1 cellular context compared by ENCODE assay signal in the genomic region with DNA sequence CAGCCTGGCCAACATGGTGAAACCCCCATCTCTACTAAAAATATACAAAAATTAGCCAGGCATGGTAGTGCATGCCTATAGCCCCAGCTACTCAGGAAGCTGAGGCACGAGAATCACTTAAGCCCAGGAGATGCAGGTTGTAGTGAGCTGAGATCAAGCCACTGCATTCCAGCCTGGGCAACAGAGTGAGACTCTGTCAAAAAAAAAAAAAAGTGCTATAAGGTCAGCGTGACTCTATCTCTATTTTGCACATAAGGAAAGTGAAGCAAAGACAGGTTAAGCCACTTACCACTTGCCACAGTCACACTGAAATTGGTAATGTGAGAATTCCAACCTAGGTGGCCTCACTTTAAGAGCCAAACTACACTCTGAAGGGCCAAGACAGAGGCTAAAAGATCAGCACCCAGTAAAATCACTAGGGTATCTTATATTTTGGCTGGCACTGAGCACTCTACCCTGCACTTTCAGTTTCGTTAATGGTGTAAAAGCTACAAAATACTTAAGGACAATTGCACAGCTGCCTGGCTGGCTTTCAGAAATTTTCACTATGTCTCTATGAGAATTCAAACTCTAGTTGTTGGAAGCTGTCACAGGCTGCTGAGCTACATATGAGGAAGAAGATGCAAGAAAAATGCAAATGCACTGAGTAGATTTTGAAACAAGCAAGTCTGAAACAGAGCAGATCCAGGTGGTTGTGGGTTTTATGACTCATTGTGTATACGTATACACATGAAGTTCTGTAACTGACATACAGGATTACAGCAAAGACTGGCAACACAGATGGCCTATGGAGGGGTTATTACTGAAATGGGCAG.
TF ChIP-seq lines count a peak whose summit lies in the region.

No MANE protein-coding gene starts in this region.

TF ChIP-seq in GM12878, 131 proteins besides CTCF, POLR2A, EP300 and RAD21 (continued from another document and continues in another):
- TF ChIP-seq RELB (IDR thresholded peaks at IDR 0.05; ENCODE audit: low read depth) (peak; percentile 58; the same call in 1 of the 2 replicates), TBL1XR1 (IDR thresholded peaks at IDR 0.05; ENCODE audit: low read depth, low read length) (peak; percentile 67; the same call in 1 of the 2 replicates), DPF2 (IDR thresholded peaks at IDR 0.05) (peak; percentile 53), JUNB (IDR thresholded peaks at IDR 0.05) (peak; percentile 92), CBFB (IDR thresholded peaks at IDR 0.05; ENCODE audit: low read depth) (peak; percentile 71; the same call in 1 of the 2 replicates), ZSCAN29 (IDR thresholded peaks at IDR 0.05) (0 out of 2 replicates have a peak, but pooled peaks have one; percentile 16), IKZF2 (IDR thresholded peaks at IDR 0.05) (peak; percentile 66 to 80; a peak in 3 of 4 replicates), TARDBP (IDR thresholded peaks at IDR 0.05; ENCODE audit: borderline replicate concordance) (no peak), SMARCA5 (IDR thresholded peaks at IDR 0.05) (no peak), ZNF217 (IDR thresholded peaks at IDR 0.05) (peak; percentile 97), ZBED1 (IDR thresholded peaks at IDR 0.05; ENCODE audit: borderline replicate concordance) (peak; percentile 67; the same call in 1 of the 2 replicates), POU2F2 (IDR thresholded peaks at IDR 0.05; ENCODE audit: borderline replicate concordance, low read depth, low read length) (peak; percentile 100), LARP7 (IDR thresholded peaks at IDR 0.05) (no peak), MEF2B (IDR thresholded peaks at IDR 0.05; ENCODE audit: partially characterized antibody, poor library complexity, severe bottlenecking) (peak; percentile 46), STAT3 (IDR thresholded peaks at IDR 0.05; ENCODE audit: low read depth, low read length) (0 out of 2 replicates have a peak, but pooled peaks have one; percentile 52), IRF4 (IDR thresholded peaks at IDR 0.05; ENCODE audit: low read depth, low read length) (peak; percentile 74), ATF7 (IDR thresholded peaks at IDR 0.05; ENCODE audit: low read depth) (peak; percentile 92), MTA2 (IDR thresholded peaks at IDR 0.05; ENCODE audit: low read depth) (peak; percentile 48; the same call in 1 of the 2 replicates), NFYA (IDR thresholded peaks at IDR 0.05; ENCODE audit: borderline replicate concordance, low read depth, low read length) (no peak), TCF12 (IDR thresholded peaks at IDR 0.05; ENCODE audit: low read depth, low read length) (peak; percentile 91), MXI1 (IDR thresholded peaks at IDR 0.05; ENCODE audit: low read depth, low read length) (no peak), CREM (IDR thresholded peaks at IDR 0.05; ENCODE audit: low read depth) (peak; percentile 74), CHD4 (IDR thresholded peaks at IDR 0.05) (0 out of 2 replicates have a peak, but pooled peaks have one; percentile 9), RUNX3 (IDR thresholded peaks at IDR 0.05; ENCODE audit: low read length) (peak; percentile 97), ZNF384 (IDR thresholded peaks at IDR 0.05; ENCODE audit: borderline replicate concordance, low read depth, low read length) (peak; percentile 39; the same call in 1 of the 2 replicates), ZNF622 (IDR thresholded peaks at IDR 0.05) (no peak), HCFC1 (IDR thresholded peaks at IDR 0.05; ENCODE audit: low read length) (no peak), MTA3 (IDR thresholded peaks at IDR 0.05; ENCODE audit: borderline replicate concordance, low read length) (peak; percentile 79; the same call in 1 of the 2 replicates), SREBF1 (IDR thresholded peaks at IDR 0.05; ENCODE audit: low read length) (peak; percentile 86), IKZF1 (conservative IDR thresholded peaks at IDR 0.05) (peak; percentile 44), ZNF24 (IDR thresholded peaks at IDR 0.05) (no peak), SMAD5 (IDR thresholded peaks at IDR 0.05; ENCODE audit: low read depth) (no peak), CEBPB (IDR thresholded peaks at IDR 0.05; ENCODE audit: borderline replicate concordance in 1 of 2, low read depth in 2 of 2, low read length in 2 of 2) (peak in 1 of 2 experiments; percentile 30; a peak in 1 of 4 replicates), ASH2L (IDR thresholded peaks at IDR 0.05; ENCODE audit: borderline replicate concordance, low read depth) (no peak), KDM1A (IDR thresholded peaks at IDR 0.05; ENCODE audit: borderline replicate concordance) (no peak), NBN (IDR thresholded peaks at IDR 0.05) (peak; percentile 44; the same call in 1 of the 2 replicates), HDAC2 (IDR thresholded peaks at IDR 0.05) (no peak), MYC (IDR thresholded peaks at IDR 0.05; ENCODE audit: insufficient read depth, insufficient read length, insufficient replicate concordance, low read length, severe bottlenecking) (no peak), POLR2AphosphoS5 (IDR thresholded peaks at IDR 0.05; ENCODE audit: low read length) (no peak), TCF3 (IDR thresholded peaks at IDR 0.05; ENCODE audit: borderline replicate concordance, insufficient read depth, low read depth, low read length) (peak; percentile 84; the same call in 1 of the 2 replicates), RCOR1 (conservative IDR thresholded peaks at IDR 0.05; ENCODE audit: low read depth, low read length) (peak; percentile 50; the same call in 1 of the 2 replicates), BCL11A (IDR thresholded peaks at IDR 0.05; ENCODE audit: low read depth, low read length) (peak; percentile 57; the same call in 1 of the 2 replicates), CREB1 (IDR thresholded peaks at IDR 0.05; ENCODE audit: low read depth) (peak; percentile 72; the same call in 1 of the 2 replicates), SKIL (IDR thresholded peaks at IDR 0.05; ENCODE audit: low read depth, poor library complexity, severe bottlenecking) (peak; percentile 47), MLLT1 (IDR thresholded peaks at IDR 0.05) (no peak), JUND (IDR thresholded peaks at IDR 0.05; ENCODE audit: low read depth, low read length) (peak; percentile 84)
- TF ChIP-seq, protein P1, sequence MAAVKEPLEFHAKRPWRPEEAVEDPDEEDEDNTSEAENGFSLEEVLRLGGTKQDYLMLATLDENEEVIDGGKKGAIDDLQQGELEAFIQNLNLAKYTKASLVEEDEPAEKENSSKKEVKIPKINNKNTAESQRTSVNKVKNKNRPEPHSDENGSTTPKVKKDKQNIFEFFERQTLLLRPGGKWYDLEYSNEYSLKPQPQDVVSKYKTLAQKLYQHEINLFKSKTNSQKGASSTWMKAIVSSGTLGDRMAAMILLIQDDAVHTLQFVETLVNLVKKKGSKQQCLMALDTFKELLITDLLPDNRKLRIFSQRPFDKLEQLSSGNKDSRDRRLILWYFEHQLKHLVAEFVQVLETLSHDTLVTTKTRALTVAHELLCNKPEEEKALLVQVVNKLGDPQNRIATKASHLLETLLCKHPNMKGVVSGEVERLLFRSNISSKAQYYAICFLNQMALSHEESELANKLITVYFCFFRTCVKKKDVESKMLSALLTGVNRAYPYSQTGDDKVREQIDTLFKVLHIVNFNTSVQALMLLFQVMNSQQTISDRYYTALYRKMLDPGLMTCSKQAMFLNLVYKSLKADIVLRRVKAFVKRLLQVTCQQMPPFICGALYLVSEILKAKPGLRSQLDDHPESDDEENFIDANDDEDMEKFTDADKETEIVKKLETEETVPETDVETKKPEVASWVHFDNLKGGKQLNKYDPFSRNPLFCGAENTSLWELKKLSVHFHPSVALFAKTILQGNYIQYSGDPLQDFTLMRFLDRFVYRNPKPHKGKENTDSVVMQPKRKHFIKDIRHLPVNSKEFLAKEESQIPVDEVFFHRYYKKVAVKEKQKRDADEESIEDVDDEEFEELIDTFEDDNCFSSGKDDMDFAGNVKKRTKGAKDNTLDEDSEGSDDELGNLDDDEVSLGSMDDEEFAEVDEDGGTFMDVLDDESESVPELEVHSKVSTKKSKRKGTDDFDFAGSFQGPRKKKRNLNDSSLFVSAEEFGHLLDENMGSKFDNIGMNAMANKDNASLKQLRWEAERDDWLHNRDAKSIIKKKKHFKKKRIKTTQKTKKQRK (IDR thresholded peaks at IDR 0.05; ENCODE audit: low read depth, low read length) = no peak
- TF ChIP-seq, protein P2, sequence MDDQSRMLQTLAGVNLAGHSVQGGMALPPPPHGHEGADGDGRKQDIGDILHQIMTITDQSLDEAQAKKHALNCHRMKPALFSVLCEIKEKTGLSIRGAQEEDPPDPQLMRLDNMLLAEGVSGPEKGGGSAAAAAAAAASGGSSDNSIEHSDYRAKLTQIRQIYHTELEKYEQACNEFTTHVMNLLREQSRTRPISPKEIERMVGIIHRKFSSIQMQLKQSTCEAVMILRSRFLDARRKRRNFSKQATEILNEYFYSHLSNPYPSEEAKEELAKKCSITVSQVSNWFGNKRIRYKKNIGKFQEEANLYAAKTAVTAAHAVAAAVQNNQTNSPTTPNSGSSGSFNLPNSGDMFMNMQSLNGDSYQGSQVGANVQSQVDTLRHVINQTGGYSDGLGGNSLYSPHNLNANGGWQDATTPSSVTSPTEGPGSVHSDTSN (IDR thresholded peaks at IDR 0.05; ENCODE audit: insufficient replicate concordance, low read depth, low read length) = peak; percentile 60
- TF ChIP-seq, protein P3, sequence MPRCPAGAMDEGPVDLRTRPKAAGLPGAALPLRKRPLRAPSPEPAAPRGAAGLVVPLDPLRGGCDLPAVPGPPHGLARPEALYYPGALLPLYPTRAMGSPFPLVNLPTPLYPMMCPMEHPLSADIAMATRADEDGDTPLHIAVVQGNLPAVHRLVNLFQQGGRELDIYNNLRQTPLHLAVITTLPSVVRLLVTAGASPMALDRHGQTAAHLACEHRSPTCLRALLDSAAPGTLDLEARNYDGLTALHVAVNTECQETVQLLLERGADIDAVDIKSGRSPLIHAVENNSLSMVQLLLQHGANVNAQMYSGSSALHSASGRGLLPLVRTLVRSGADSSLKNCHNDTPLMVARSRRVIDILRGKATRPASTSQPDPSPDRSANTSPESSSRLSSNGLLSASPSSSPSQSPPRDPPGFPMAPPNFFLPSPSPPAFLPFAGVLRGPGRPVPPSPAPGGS (IDR thresholded peaks at IDR 0.05; ENCODE audit: borderline replicate concordance, insufficient read depth, low read depth, low read length, poor library complexity, severe bottlenecking) = no peak
- TF ChIP-seq, protein P4, sequence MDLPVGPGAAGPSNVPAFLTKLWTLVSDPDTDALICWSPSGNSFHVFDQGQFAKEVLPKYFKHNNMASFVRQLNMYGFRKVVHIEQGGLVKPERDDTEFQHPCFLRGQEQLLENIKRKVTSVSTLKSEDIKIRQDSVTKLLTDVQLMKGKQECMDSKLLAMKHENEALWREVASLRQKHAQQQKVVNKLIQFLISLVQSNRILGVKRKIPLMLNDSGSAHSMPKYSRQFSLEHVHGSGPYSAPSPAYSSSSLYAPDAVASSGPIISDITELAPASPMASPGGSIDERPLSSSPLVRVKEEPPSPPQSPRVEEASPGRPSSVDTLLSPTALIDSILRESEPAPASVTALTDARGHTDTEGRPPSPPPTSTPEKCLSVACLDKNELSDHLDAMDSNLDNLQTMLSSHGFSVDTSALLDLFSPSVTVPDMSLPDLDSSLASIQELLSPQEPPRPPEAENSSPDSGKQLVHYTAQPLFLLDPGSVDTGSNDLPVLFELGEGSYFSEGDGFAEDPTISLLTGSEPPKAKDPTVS (IDR thresholded peaks at IDR 0.05; ENCODE audit: low read depth, low read length) = no peak
- TF ChIP-seq, protein P5, sequence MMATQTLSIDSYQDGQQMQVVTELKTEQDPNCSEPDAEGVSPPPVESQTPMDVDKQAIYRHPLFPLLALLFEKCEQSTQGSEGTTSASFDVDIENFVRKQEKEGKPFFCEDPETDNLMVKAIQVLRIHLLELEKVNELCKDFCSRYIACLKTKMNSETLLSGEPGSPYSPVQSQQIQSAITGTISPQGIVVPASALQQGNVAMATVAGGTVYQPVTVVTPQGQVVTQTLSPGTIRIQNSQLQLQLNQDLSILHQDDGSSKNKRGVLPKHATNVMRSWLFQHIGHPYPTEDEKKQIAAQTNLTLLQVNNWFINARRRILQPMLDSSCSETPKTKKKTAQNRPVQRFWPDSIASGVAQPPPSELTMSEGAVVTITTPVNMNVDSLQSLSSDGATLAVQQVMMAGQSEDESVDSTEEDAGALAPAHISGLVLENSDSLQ (IDR thresholded peaks at IDR 0.05) = peak; percentile 92
- TF ChIP-seq, protein P6, sequence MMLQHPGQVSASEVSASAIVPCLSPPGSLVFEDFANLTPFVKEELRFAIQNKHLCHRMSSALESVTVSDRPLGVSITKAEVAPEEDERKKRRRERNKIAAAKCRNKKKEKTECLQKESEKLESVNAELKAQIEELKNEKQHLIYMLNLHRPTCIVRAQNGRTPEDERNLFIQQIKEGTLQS (IDR thresholded peaks at IDR 0.05; ENCODE audit: borderline replicate concordance, extremely low read depth, low read depth, low read length) = no peak
